Comparison of ENCODE assay signal across 37 cellular contexts in the genomic region with DNA sequence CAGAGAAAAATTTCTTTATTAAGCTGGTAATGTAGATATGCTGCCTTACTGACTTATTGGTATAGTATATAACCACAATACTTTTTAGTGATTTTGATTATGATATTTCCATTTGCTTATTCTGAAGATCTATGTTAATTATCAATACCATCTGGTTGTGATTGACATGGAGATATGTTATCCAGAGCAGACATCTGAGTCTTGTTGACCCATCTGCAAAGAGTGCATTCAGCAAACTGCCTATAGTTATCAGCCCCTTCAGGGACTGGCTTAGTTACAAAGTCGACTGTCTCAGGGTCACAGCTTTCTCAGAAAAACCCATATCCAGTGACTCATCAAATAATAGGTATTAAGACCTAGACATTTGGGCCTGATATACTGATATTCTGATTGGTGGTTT.
"Had no signal": no experiment of that assay in that cellular context is flagged by ENCODE, and none has a peak within 500 bp of the region (broad histone marks: within the 10 kb centered on the region; RNA-seq: fewer than 3 reads in every experiment).

No MANE protein-coding gene starts in this region.

- H3K27me3 ChIP-seq: ascending aorta, cardiac muscle cell had no signal

- FAIRE-seq: bronchial epithelial cell, TTC549 had no signal

- H3K4me1 ChIP-seq: ascending aorta had no signal

- H3K36me3 Mint-ChIP-seq: activated CD8-positive, alpha-beta memory T cell treated with anti-CD3 and anti-CD28 coated beads, Interleukin-2, amount 10 ng/mL, durations not matched to agents 7 days and 5 days; activated naive CD4-positive, alpha-beta T cell treated with anti-CD3 and anti-CD28 coated beads, Interleukin-2, amount 10 ng/mL, durations not matched to agents 7 days and 5 days; activated naive CD4-positive, alpha-beta T cell treated with anti-CD3 and anti-CD28 coated beads, Interleukin-2, amount 50 U/mL, for 24 hours; activated naive CD8-positive, alpha-beta T cell; activated naive CD8-positive, alpha-beta T cell treated with anti-CD3 and anti-CD28 coated beads, Interleukin-2, amount 10 ng/mL, durations not matched to agents 7 days and 5 days; brain; T-cell; WTC11 had no signal

- DNase-seq: activated CD4-positive, alpha-beta memory T cell treated with anti-CD3 and anti-CD28 coated beads, Interleukin-2, amount 10 ng/mL, durations not matched to agents 7 days and 5 days; activated CD4-positive, alpha-beta T cell treated with anti-CD3 and anti-CD28 coated beads for 1 hour; activated CD4-positive, alpha-beta T cell treated with anti-CD3 and anti-CD28 coated beads for 36 hours; activated CD4-positive, alpha-beta T cell treated with anti-CD3 and anti-CD28 coated beads for 48 hours; activated CD4-positive, alpha-beta T cell treated with anti-CD3 and anti-CD28 coated beads, Interleukin-2, amount 10 ng/mL, durations not matched to agents 7 days and 5 days; activated CD4-positive, alpha-beta T cell treated with anti-CD3 and anti-CD28 coated beads, Interleukin-2, amount 50 U/mL, for 48 hours; activated CD4-positive, CD25-positive, alpha-beta regulatory T cell; activated CD8-positive, alpha-beta memory T cell treated with anti-CD3 and anti-CD28 coated beads for 24 hours; activated CD8-positive, alpha-beta memory T cell treated with anti-CD3 and anti-CD28 coated beads, Interleukin-2, amount 10 ng/mL, durations not matched to agents 7 days and 5 days; activated CD8-positive, alpha-beta memory T cell treated with anti-CD3 and anti-CD28 coated beads, Interleukin-2, amount 50 U/mL, for 48 hours; activated CD8-positive, alpha-beta T cell treated with anti-CD3 and anti-CD28 coated beads, Interleukin-2, amount 10 ng/mL, durations not matched to agents 7 days and 5 days; activated effector memory CD4-positive, alpha-beta T cell treated with Interleukin-2 at 50 U/mL for 16 hours; activated gamma-delta T cell; activated naive CD4-positive, alpha-beta T cell treated with anti-CD3 and anti-CD28 coated beads, Interleukin-2, amount 10 ng/mL, durations not matched to agents 7 days and 5 days; activated naive CD4-positive, alpha-beta T cell treated with Interleukin-2 at 50 U/mL for 16 hours; activated naive CD8-positive, alpha-beta T cell treated with anti-CD3 and anti-CD28 coated beads, Interleukin-2, amount 10 ng/mL, durations not matched to agents 7 days and 5 days; activated naive CD8-positive, alpha-beta T cell treated with anti-CD3 and anti-CD28 coated beads, Interleukin-2, amount 50 U/mL, for 24 hours; activated T-cell treated with anti-CD3 and anti-CD28 coated beads, Interleukin-2, amount 50 U/mL, for 24 hours; activated T-cell treated with anti-CD3 and anti-CD28 coated beads, Interleukin-2, amount 50 U/mL, for 48 hours; amygdala; anterior cingulate cortex; caudate nucleus; cerebellar nuclear complex; T-cell; T-helper 17 cell; WERI-Rb-1 had no signal

- H3K9me3 Mint-ChIP-seq: activated naive CD4-positive, alpha-beta T cell treated with anti-CD3 and anti-CD28 coated beads, Interleukin-2, amount 50 U/mL, for 24 hours; activated naive CD8-positive, alpha-beta T cell treated with anti-CD3 and anti-CD28 coated beads, Interleukin-2, amount 10 ng/mL, durations not matched to agents 7 days and 5 days; brain had no signal

- H3K4me3 Mint-ChIP-seq: activated CD4-positive, alpha-beta memory T cell treated with anti-CD3 and anti-CD28 coated beads, Interleukin-2, amount 10 ng/mL, durations not matched to agents 7 days and 5 days; activated CD4-positive, alpha-beta T cell treated with anti-CD3 and anti-CD28 coated beads for 36 hours; activated CD4-positive, alpha-beta T cell treated with anti-CD3 and anti-CD28 coated beads, Interleukin-2, amount 10 ng/mL, durations not matched to agents 7 days and 5 days; activated CD8-positive, alpha-beta memory T cell treated with anti-CD3 and anti-CD28 coated beads, Interleukin-2, amount 10 ng/mL, durations not matched to agents 7 days and 5 days; activated CD8-positive, alpha-beta T cell treated with anti-CD3 and anti-CD28 coated beads, Interleukin-2, amount 10 ng/mL, durations not matched to agents 7 days and 5 days; activated naive CD4-positive, alpha-beta T cell treated with anti-CD3 and anti-CD28 coated beads, Interleukin-2, amount 10 ng/mL, durations not matched to agents 7 days and 5 days; activated naive CD4-positive, alpha-beta T cell treated with anti-CD3 and anti-CD28 coated beads, Interleukin-2, amount 50 U/mL, for 24 hours; activated naive CD8-positive, alpha-beta T cell; activated naive CD8-positive, alpha-beta T cell treated with anti-CD3 and anti-CD28 coated beads, Interleukin-2, amount 10 ng/mL, durations not matched to agents 7 days and 5 days; activated naive CD8-positive, alpha-beta T cell treated with anti-CD3 and anti-CD28 coated beads, Interleukin-2, amount 50 U/mL, for 24 hours; activated T-cell treated with anti-CD3 and anti-CD28 coated beads, Interleukin-2, amount 50 U/mL, for 24 hours; brain; central memory CD8-positive, alpha-beta T cell; T-cell; T-helper 17 cell; WTC11 had no signal

- H3K9me3 ChIP-seq: ascending aorta had no signal

- H3K4me3 ChIP-seq: ascending aorta, cardiac muscle cell had no signal

- H3K27ac ChIP-seq: ascending aorta, cardiac muscle cell, WERI-Rb-1 had no signal

- H3K4me1 Mint-ChIP-seq: activated CD4-positive, alpha-beta memory T cell treated with anti-CD3 and anti-CD28 coated beads, Interleukin-2, amount 10 ng/mL, durations not matched to agents 7 days and 5 days; activated CD4-positive, alpha-beta T cell treated with anti-CD3 and anti-CD28 coated beads for 36 hours; activated CD4-positive, alpha-beta T cell treated with anti-CD3 and anti-CD28 coated beads, Interleukin-2, amount 10 ng/mL, durations not matched to agents 7 days and 5 days; activated CD8-positive, alpha-beta memory T cell treated with anti-CD3 and anti-CD28 coated beads, Interleukin-2, amount 10 ng/mL, durations not matched to agents 7 days and 5 days; activated naive CD4-positive, alpha-beta T cell treated with anti-CD3 and anti-CD28 coated beads, Interleukin-2, amount 10 ng/mL, durations not matched to agents 7 days and 5 days; activated naive CD4-positive, alpha-beta T cell treated with anti-CD3 and anti-CD28 coated beads, Interleukin-2, amount 50 U/mL, for 24 hours; activated naive CD8-positive, alpha-beta T cell treated with anti-CD3 and anti-CD28 coated beads, Interleukin-2, amount 10 ng/mL, durations not matched to agents 7 days and 5 days; activated naive CD8-positive, alpha-beta T cell treated with anti-CD3 and anti-CD28 coated beads, Interleukin-2, amount 50 U/mL, for 24 hours; brain; central memory CD8-positive, alpha-beta T cell; T-cell; T-helper 17 cell had no signal

- H3K27ac Mint-ChIP-seq: activated CD4-positive, alpha-beta memory T cell treated with anti-CD3 and anti-CD28 coated beads, Interleukin-2, amount 10 ng/mL, durations not matched to agents 7 days and 5 days; activated CD4-positive, alpha-beta T cell treated with anti-CD3 and anti-CD28 coated beads for 36 hours; activated CD4-positive, alpha-beta T cell treated with anti-CD3 and anti-CD28 coated beads, Interleukin-2, amount 10 ng/mL, durations not matched to agents 7 days and 5 days; activated CD8-positive, alpha-beta memory T cell treated with anti-CD3 and anti-CD28 coated beads, Interleukin-2, amount 10 ng/mL, durations not matched to agents 7 days and 5 days; activated CD8-positive, alpha-beta T cell treated with anti-CD3 and anti-CD28 coated beads, Interleukin-2, amount 10 ng/mL, durations not matched to agents 7 days and 5 days; activated naive CD4-positive, alpha-beta T cell treated with anti-CD3 and anti-CD28 coated beads, Interleukin-2, amount 10 ng/mL, durations not matched to agents 7 days and 5 days; activated naive CD4-positive, alpha-beta T cell treated with anti-CD3 and anti-CD28 coated beads, Interleukin-2, amount 50 U/mL, for 24 hours; activated naive CD8-positive, alpha-beta T cell; activated naive CD8-positive, alpha-beta T cell treated with anti-CD3 and anti-CD28 coated beads, Interleukin-2, amount 10 ng/mL, durations not matched to agents 7 days and 5 days; activated naive CD8-positive, alpha-beta T cell treated with anti-CD3 and anti-CD28 coated beads, Interleukin-2, amount 50 U/mL, for 24 hours; activated T-cell treated with anti-CD3 and anti-CD28 coated beads, Interleukin-2, amount 50 U/mL, for 24 hours; activated T-helper 2 cell treated with anti-CD3 and anti-CD28 coated beads, Interferon-gamma antibody, Interleukin-2, Interleukin-4, amounts not matched to agents 10 μg/mL and 5 μg/mL and 100 μg/mL, durations not matched to agents 14 hours and 24 hours and 36 hours; brain; T-cell; T-helper 17 cell; WTC11 had no signal

- H3K27me3 Mint-ChIP-seq: activated CD4-positive, alpha-beta memory T cell treated with anti-CD3 and anti-CD28 coated beads, Interleukin-2, amount 10 ng/mL, durations not matched to agents 7 days and 5 days; activated CD4-positive, alpha-beta T cell treated with anti-CD3 and anti-CD28 coated beads for 36 hours; activated CD4-positive, alpha-beta T cell treated with anti-CD3 and anti-CD28 coated beads, Interleukin-2, amount 10 ng/mL, durations not matched to agents 7 days and 5 days; activated CD8-positive, alpha-beta memory T cell treated with anti-CD3 and anti-CD28 coated beads, Interleukin-2, amount 10 ng/mL, durations not matched to agents 7 days and 5 days; activated naive CD4-positive, alpha-beta T cell treated with anti-CD3 and anti-CD28 coated beads, Interleukin-2, amount 10 ng/mL, durations not matched to agents 7 days and 5 days; activated naive CD4-positive, alpha-beta T cell treated with anti-CD3 and anti-CD28 coated beads, Interleukin-2, amount 50 U/mL, for 24 hours; activated naive CD8-positive, alpha-beta T cell; activated naive CD8-positive, alpha-beta T cell treated with anti-CD3 and anti-CD28 coated beads, Interleukin-2, amount 10 ng/mL, durations not matched to agents 7 days and 5 days; activated naive CD8-positive, alpha-beta T cell treated with anti-CD3 and anti-CD28 coated beads, Interleukin-2, amount 50 U/mL, for 24 hours; activated T-cell treated with anti-CD3 and anti-CD28 coated beads, Interleukin-2, amount 50 U/mL, for 24 hours; brain; central memory CD8-positive, alpha-beta T cell; T-cell; T-helper 17 cell had no signal

- ATAC-seq: activated CD4-positive, alpha-beta T cell treated with anti-CD3 and anti-CD28 coated beads for 36 hours; activated CD4-positive, CD25-positive, alpha-beta regulatory T cell treated with anti-CD3 and anti-CD28 coated beads, Interleukin-2, amount 50 U/mL, for 24 hours; activated CD8-positive, alpha-beta memory T cell treated with anti-CD3 and anti-CD28 coated beads, Interleukin-2, amount 10 ng/mL, durations not matched to agents 7 days and 5 days; activated CD8-positive, alpha-beta T cell treated with anti-CD3 and anti-CD28 coated beads, Interleukin-2, amount 10 ng/mL, durations not matched to agents 7 days and 5 days; activated naive CD8-positive, alpha-beta T cell treated with anti-CD3 and anti-CD28 coated beads, Interleukin-2, amount 50 U/mL, for 24 hours; T-cell; T-helper 17 cell; WTC11 had no signal

- H3K36me3 ChIP-seq: ascending aorta, cardiac muscle cell, WERI-Rb-1 had no signal
